In the genomic region with DNA sequence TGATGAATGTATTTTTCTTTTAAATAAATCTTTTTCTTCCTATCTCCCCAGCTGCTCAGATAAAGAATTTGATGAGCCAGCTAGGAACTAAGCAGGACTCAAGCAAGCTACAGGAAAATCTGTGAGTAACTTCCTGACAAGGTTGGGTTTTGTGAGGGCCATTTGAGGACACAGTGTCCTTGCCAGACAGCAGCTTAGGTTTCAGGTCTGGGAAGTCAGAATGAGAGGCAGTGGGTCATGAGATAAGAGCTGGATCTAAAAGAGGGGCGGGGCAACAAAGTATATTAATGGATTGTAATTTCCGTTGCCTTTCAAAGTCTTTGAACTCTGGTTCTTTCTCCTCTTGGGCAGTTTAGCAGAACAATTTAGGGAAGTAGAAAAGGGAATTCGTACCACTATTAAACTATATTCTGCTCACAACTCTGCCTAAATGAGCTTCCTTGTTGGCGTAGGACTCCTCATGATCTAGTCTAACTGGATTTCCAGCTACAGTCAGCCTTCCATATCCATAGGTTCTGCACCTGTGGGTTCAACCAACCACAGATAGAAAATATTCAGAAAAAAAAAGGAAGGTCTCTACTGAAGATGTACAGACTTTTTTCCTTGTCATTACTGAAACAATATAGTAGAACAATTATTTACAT, we compare ENCODE assay signal across 1 cellular context.
TF ChIP-seq lines count a peak whose summit lies in the region.

No MANE protein-coding gene starts in this region.

TF ChIP-seq in K562, 482 proteins besides CTCF, POLR2A, EP300 and RAD21 (continued from another document and continues in another):
- TF ChIP-seq ZNF407 (IDR thresholded peaks at IDR 0.05; ENCODE audit: low read depth) (no peak), GATA2 (CRISPR knock-in tag; IDR thresholded peaks at IDR 0.05) (no peak), HOXB6 (CRISPR knock-in tag; IDR thresholded peaks at IDR 0.05; ENCODE audit: borderline replicate concordance) (no peak), ZNF695 (CRISPR knock-in tag; IDR thresholded peaks at IDR 0.05) (no peak), ZNF785 (CRISPR knock-in tag; IDR thresholded peaks at IDR 0.05) (no peak), NFRKB (IDR thresholded peaks at IDR 0.05; ENCODE audit: low read depth) (no peak), ZNF57 (CRISPR knock-in tag; IDR thresholded peaks at IDR 0.05) (no peak), E2F6 (IDR thresholded peaks at IDR 0.05; ENCODE audit: borderline replicate concordance in 1 of 2, extremely low read depth in 1 of 2, insufficient read depth in 1 of 2, insufficient read length in 1 of 2, low read depth in 1 of 2, low read length in 1 of 2, poor library complexity in 1 of 2, severe bottlenecking in 1 of 2) (no peak), NR2C1 (IDR thresholded peaks at IDR 0.05) (no peak), NR2C1 (tag; IDR thresholded peaks at IDR 0.05) (peak; percentile 30; the same call in 1 of the 2 replicates), CBX5 (IDR thresholded peaks at IDR 0.05; ENCODE audit: borderline replicate concordance, low read depth) (no peak), SREBF1 (IDR thresholded peaks at IDR 0.05; ENCODE audit: borderline replicate concordance, low read depth, low read length) (no peak), STAG1 (CRISPR knock-in tag; IDR thresholded peaks at IDR 0.05; ENCODE audit: borderline replicate concordance) (no peak), KDM1A (IDR thresholded peaks at IDR 0.05) (peak; percentile 63 to 67), JUN (IDR thresholded peaks at IDR 0.05; ENCODE audit: borderline replicate concordance, low read depth, low read length) (0 out of 2 replicates have a peak, but pooled peaks have one; percentile 26), JUN (CRISPR knock-in tag; IDR thresholded peaks at IDR 0.05; ENCODE audit: borderline replicate concordance) (no peak), RFX7 (CRISPR knock-in tag; IDR thresholded peaks at IDR 0.05) (no peak), SAFB2 (IDR thresholded peaks at IDR 0.05; ENCODE audit: borderline replicate concordance, low read depth, low read length, severe bottlenecking) (no peak), SMARCE1 (IDR thresholded peaks at IDR 0.05) (0 out of 2 replicates have a peak, but pooled peaks have one; percentile 27), SOX6 (IDR thresholded peaks at IDR 0.05) (peak; percentile 20; the same call in 1 of the 2 replicates), BHLHE40 (IDR thresholded peaks at IDR 0.05; ENCODE audit: low read length) (no peak), ZNF239 (CRISPR knock-in tag; IDR thresholded peaks at IDR 0.05) (no peak), SRSF3 (IDR thresholded peaks at IDR 0.05; ENCODE audit: insufficient read depth, low read length) (no peak), ARID2 (IDR thresholded peaks at IDR 0.05) (no peak), ZNF184 (CRISPR knock-in tag; IDR thresholded peaks at IDR 0.05) (no peak), HDGF (IDR thresholded peaks at IDR 0.05) (no peak), KDM2B (CRISPR knock-in tag; IDR thresholded peaks at IDR 0.05) (no peak)
- TF ChIP-seq, protein P1, sequence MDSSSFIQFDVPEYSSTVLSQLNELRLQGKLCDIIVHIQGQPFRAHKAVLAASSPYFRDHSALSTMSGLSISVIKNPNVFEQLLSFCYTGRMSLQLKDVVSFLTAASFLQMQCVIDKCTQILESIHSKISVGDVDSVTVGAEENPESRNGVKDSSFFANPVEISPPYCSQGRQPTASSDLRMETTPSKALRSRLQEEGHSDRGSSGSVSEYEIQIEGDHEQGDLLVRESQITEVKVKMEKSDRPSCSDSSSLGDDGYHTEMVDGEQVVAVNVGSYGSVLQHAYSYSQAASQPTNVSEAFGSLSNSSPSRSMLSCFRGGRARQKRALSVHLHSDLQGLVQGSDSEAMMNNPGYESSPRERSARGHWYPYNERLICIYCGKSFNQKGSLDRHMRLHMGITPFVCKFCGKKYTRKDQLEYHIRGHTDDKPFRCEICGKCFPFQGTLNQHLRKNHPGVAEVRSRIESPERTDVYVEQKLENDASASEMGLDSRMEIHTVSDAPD (CRISPR knock-in tag; IDR thresholded peaks at IDR 0.05), result no peak
- TF ChIP-seq, protein P2, sequence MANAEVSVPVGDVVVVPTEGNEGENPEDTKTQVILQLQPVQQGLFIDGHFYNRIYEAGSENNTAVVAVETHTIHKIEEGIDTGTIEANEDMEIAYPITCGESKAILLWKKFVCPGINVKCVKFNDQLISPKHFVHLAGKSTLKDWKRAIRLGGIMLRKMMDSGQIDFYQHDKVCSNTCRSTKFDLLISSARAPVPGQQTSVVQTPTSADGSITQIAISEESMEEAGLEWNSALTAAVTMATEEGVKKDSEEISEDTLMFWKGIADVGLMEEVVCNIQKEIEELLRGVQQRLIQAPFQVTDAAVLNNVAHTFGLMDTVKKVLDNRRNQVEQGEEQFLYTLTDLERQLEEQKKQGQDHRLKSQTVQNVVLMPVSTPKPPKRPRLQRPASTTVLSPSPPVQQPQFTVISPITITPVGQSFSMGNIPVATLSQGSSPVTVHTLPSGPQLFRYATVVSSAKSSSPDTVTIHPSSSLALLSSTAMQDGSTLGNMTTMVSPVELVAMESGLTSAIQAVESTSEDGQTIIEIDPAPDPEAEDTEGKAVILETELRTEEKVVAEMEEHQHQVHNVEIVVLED (CRISPR knock-in tag; IDR thresholded peaks at IDR 0.05), result no peak
- TF ChIP-seq, protein P3, sequence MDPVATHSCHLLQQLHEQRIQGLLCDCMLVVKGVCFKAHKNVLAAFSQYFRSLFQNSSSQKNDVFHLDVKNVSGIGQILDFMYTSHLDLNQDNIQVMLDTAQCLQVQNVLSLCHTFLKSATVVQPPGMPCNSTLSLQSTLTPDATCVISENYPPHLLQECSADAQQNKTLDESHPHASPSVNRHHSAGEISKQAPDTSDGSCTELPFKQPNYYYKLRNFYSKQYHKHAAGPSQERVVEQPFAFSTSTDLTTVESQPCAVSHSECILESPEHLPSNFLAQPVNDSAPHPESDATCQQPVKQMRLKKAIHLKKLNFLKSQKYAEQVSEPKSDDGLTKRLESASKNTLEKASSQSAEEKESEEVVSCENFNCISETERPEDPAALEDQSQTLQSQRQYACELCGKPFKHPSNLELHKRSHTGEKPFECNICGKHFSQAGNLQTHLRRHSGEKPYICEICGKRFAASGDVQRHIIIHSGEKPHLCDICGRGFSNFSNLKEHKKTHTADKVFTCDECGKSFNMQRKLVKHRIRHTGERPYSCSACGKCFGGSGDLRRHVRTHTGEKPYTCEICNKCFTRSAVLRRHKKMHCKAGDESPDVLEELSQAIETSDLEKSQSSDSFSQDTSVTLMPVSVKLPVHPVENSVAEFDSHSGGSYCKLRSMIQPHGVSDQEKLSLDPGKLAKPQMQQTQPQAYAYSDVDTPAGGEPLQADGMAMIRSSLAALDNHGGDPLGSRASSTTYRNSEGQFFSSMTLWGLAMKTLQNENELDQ (CRISPR knock-in tag; IDR thresholded peaks at IDR 0.05; ENCODE audit: borderline replicate concordance), result no peak
